In genomic region chr12:30136661-30137060, GRCh38 we compare ENCODE assay signal across 33 cellular contexts.
"Had no signal": no experiment of that assay in that cellular context is flagged by ENCODE, and none has a peak within 500 bp of the region (broad histone marks: within the 10 kb centered on the region; RNA-seq: fewer than 3 reads in every experiment).

No MANE protein-coding gene starts in this region.

- H3K4me3 Mint-ChIP-seq: activated B cell treated with CpG ODN at 0.5 μM for 24 hours; activated CD4-positive, alpha-beta memory T cell treated with anti-CD3 and anti-CD28 coated beads for 36 hours; activated CD4-positive, alpha-beta T cell treated with anti-CD3 and anti-CD28 coated beads, Interleukin-2, amount 10 ng/mL, durations not matched to agents 24 days and 14 days; activated CD8-positive, alpha-beta T cell treated with anti-CD3 and anti-CD28 coated beads for 36 hours; activated naive CD4-positive, alpha-beta T cell treated with anti-CD3 and anti-CD28 coated beads for 36 hours; activated naive CD8-positive, alpha-beta T cell treated with anti-CD3 and anti-CD28 coated beads for 36 hours; activated T-cell treated with anti-CD3 and anti-CD28 coated beads, Interleukin-2, amount 50 U/mL, for 4 hours; activated T-cell treated with anti-CD3 and anti-CD28 coated beads, Interleukin-2, amount 50 U/mL, for 72 hours; activated T-helper 1 cell treated with anti-CD3 and anti-CD28 coated beads, Interleukin-12 subunit alpha, Interleukin-12 subunit beta, Interleukin-2, Interleukin-4 antibody, amounts not matched to agents 30 ng/mL and 10 ng/mL and 1 ng/mL, durations not matched to agents 14 hours and 24 hours and 36 hours; activated T-helper 17 cell treated with anti-CD3 and anti-CD28 coated beads, Interleukin-2, amount 50 U/mL, for 72 hours; brain; central memory CD8-positive, alpha-beta T cell; T-helper 1 cell treated with Interleukin-12 subunit alpha and Interleukin-12 subunit beta and Interleukin-4 antibody, amounts not matched to agents 30 μg/mL and 1 μg/mL, for 36 hours; T-helper 2 cell treated with Interferon-gamma antibody and Interleukin-4, amounts not matched to agents 5 μg/mL and 100 μg/mL, for 36 hours had no signal

- H3K4me1 Mint-ChIP-seq: activated B cell treated with CpG ODN at 0.5 μM for 24 hours; activated CD4-positive, alpha-beta T cell treated with anti-CD3 and anti-CD28 coated beads, Interleukin-2, amount 10 ng/mL, durations not matched to agents 24 days and 14 days; activated naive CD8-positive, alpha-beta T cell treated with anti-CD3 and anti-CD28 coated beads for 36 hours; activated T-helper 17 cell treated with anti-CD3 and anti-CD28 coated beads, Interleukin-2, amount 50 U/mL, for 72 hours; central memory CD8-positive, alpha-beta T cell had no signal

- DNase-seq: activated B cell treated with CpG ODN at 0.5 μM for 24 hours; activated CD4-positive, alpha-beta memory T cell treated with anti-CD3 and anti-CD28 coated beads for 36 hours; activated CD4-positive, alpha-beta T cell treated with anti-CD3 and anti-CD28 coated beads for 4 hours; activated CD4-positive, alpha-beta T cell treated with anti-CD3 and anti-CD28 coated beads, Interleukin-2, amount 10 ng/mL, durations not matched to agents 24 days and 14 days; activated CD4-positive, alpha-beta T cell treated with anti-CD3 and anti-CD28 coated beads, Interleukin-2, amount 50 U/mL, for 1 hour; activated CD4-positive, alpha-beta T cell treated with anti-CD3 and anti-CD28 coated beads, Interleukin-2, amount 50 U/mL, for 4 hours; activated CD4-positive, CD25-positive, alpha-beta regulatory T cell treated with anti-CD3 and anti-CD28 coated beads, Interleukin-2, amount 50 U/mL, for 72 hours; activated CD8-positive, alpha-beta memory T cell treated with anti-CD3 and anti-CD28 coated beads, Interleukin-2, amount 50 U/mL, for 4 hours; activated CD8-positive, alpha-beta T cell treated with anti-CD3 and anti-CD28 coated beads for 36 hours; activated effector memory CD4-positive, alpha-beta T cell treated with anti-CD3 and anti-CD28 coated beads, Interleukin-2, amount 50 U/mL, for 16 hours; activated gamma-delta T cell treated with Interleukin-2 at 50 U/mL for 16 hours; activated naive CD4-positive, alpha-beta T cell; activated naive CD4-positive, alpha-beta T cell treated with anti-CD3 and anti-CD28 coated beads for 36 hours; activated naive CD4-positive, alpha-beta T cell treated with anti-CD3 and anti-CD28 coated beads, Interleukin-2, amount 50 U/mL, for 16 hours; activated naive CD8-positive, alpha-beta T cell treated with anti-CD3 and anti-CD28 coated beads for 36 hours; activated T-cell treated with anti-CD3 and anti-CD28 coated beads for 4 hours; activated T-cell treated with anti-CD3 and anti-CD28 coated beads, Interleukin-2, amount 50 U/mL, for 1 hour; activated T-cell treated with anti-CD3 and anti-CD28 coated beads, Interleukin-2, amount 50 U/mL, for 4 hours; activated T-cell treated with anti-CD3 and anti-CD28 coated beads, Interleukin-2, amount 50 U/mL, for 72 hours; amygdala; anterior cingulate cortex; caudate nucleus; cerebellar nuclear complex; T-helper 1 cell; T-helper 2 cell; T-helper 9 cell had no signal

- H3K36me3 Mint-ChIP-seq: activated CD4-positive, alpha-beta memory T cell treated with anti-CD3 and anti-CD28 coated beads for 36 hours; activated naive CD4-positive, alpha-beta T cell treated with anti-CD3 and anti-CD28 coated beads, Interleukin-2, amount 50 U/mL, for 72 hours; activated naive CD8-positive, alpha-beta T cell treated with anti-CD3 and anti-CD28 coated beads for 36 hours; brain had no signal

- H3K9me3 Mint-ChIP-seq: activated CD4-positive, alpha-beta T cell treated with anti-CD3 and anti-CD28 coated beads, Interleukin-2, amount 10 ng/mL, durations not matched to agents 24 days and 14 days; activated naive CD8-positive, alpha-beta T cell treated with anti-CD3 and anti-CD28 coated beads for 36 hours; central memory CD8-positive, alpha-beta T cell; T-helper 1 cell treated with Interleukin-12 subunit alpha and Interleukin-12 subunit beta and Interleukin-4 antibody, amounts not matched to agents 30 μg/mL and 1 μg/mL, for 36 hours had no signal

- H3K27me3 Mint-ChIP-seq: activated B cell treated with CpG ODN at 0.5 μM for 24 hours; activated CD4-positive, alpha-beta memory T cell treated with anti-CD3 and anti-CD28 coated beads for 36 hours; activated CD4-positive, alpha-beta T cell treated with anti-CD3 and anti-CD28 coated beads, Interleukin-2, amount 10 ng/mL, durations not matched to agents 24 days and 14 days; activated naive CD8-positive, alpha-beta T cell treated with anti-CD3 and anti-CD28 coated beads for 36 hours; activated T-helper 17 cell treated with anti-CD3 and anti-CD28 coated beads, Interleukin-2, amount 50 U/mL, for 72 hours; brain; central memory CD8-positive, alpha-beta T cell had no signal

- ATAC-seq: activated CD8-positive, alpha-beta T cell treated with anti-CD3 and anti-CD28 coated beads for 36 hours; activated naive CD4-positive, alpha-beta T cell treated with anti-CD3 and anti-CD28 coated beads, Interleukin-2, amount 50 U/mL, for 72 hours; activated T-cell treated with anti-CD3 and anti-CD28 coated beads, Interleukin-2, amount 50 U/mL, for 4 hours; activated T-cell treated with anti-CD3 and anti-CD28 coated beads, Interleukin-2, amount 50 U/mL, for 72 hours; activated T-helper 17 cell treated with anti-CD3 and anti-CD28 coated beads, Interleukin-2, amount 50 U/mL, for 72 hours had no signal

- H3K27ac Mint-ChIP-seq: activated B cell treated with CpG ODN at 0.5 μM for 24 hours; activated CD4-positive, alpha-beta memory T cell treated with anti-CD3 and anti-CD28 coated beads for 36 hours; activated CD4-positive, alpha-beta T cell treated with anti-CD3 and anti-CD28 coated beads, Interleukin-2, amount 10 ng/mL, durations not matched to agents 24 days and 14 days; activated CD8-positive, alpha-beta T cell treated with anti-CD3 and anti-CD28 coated beads for 36 hours; activated naive CD4-positive, alpha-beta T cell treated with anti-CD3 and anti-CD28 coated beads for 36 hours; activated naive CD4-positive, alpha-beta T cell treated with anti-CD3 and anti-CD28 coated beads, Interleukin-2, amount 50 U/mL, for 72 hours; activated naive CD8-positive, alpha-beta T cell treated with anti-CD3 and anti-CD28 coated beads for 36 hours; activated T-cell treated with anti-CD3 and anti-CD28 coated beads, Interleukin-2, amount 50 U/mL, for 72 hours; activated T-helper 1 cell treated with anti-CD3 and anti-CD28 coated beads, Interleukin-12 subunit alpha, Interleukin-12 subunit beta, Interleukin-2, Interleukin-4 antibody, amounts not matched to agents 30 ng/mL and 10 ng/mL and 1 ng/mL, durations not matched to agents 14 hours and 24 hours and 36 hours; activated T-helper 17 cell treated with anti-CD3 and anti-CD28 coated beads, Interleukin-2, amount 50 U/mL, for 72 hours; T-helper 1 cell treated with Interleukin-12 subunit alpha and Interleukin-12 subunit beta and Interleukin-4 antibody, amounts not matched to agents 30 μg/mL and 1 μg/mL, for 36 hours; T-helper 2 cell treated with Interferon-gamma antibody and Interleukin-4, amounts not matched to agents 5 μg/mL and 100 μg/mL, for 36 hours had no signal
